ENCODE assay signal across 8 cellular contexts in the genomic region with DNA sequence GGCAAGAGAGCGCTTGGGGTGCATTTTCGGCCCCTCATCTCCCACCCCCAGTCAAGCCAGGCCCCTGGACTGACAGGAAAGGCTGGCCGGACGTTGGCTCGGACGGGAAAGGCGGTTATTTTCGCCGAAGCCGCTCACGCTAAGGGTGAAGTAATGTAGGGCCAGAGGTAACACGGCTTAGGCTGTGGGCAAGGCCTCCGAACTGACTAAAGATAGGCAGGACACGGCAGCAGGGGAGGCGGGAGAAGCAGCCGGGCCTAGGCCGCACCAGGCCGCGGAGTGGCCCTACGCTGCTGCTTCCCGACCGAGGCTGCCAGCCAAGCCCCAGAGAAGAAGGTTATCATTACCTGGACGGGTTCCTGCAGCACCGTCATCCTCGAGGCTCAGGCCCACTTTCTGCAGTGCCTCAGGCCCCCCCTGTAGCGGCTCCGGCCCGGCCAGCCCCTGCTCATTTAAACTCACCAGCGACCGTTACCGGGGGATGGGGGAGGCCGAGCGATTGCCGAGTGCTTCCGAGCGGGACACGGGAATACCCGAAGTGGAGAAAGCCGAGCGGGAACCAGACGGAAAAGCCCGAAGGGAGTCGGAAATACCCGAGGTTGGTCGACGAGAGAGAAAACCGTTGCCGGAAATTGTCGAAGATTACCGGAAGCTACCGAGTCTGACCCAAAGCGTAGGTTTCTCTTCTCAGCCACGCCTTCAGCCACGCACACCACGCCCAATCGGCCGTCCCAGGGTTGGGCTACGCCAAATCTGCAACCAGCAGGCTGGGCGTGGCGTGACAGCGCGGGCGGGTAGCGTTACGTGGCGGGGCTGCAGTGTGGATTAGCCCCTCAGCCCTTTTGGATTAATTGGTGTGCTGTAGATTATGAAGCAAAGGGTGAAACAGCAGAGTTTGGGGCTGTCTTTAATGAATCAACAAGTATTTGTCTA. TPM values are rescaled to one million over a fixed set of nuclear protein-coding genes. Genes with fewer than 3 reads are reported as not detected.
DNase-seq lines count a peak whose midpoint lies in the region; ATAC-seq and TF ChIP-seq lines count a peak whose summit lies in the region.

A gene with protein sequence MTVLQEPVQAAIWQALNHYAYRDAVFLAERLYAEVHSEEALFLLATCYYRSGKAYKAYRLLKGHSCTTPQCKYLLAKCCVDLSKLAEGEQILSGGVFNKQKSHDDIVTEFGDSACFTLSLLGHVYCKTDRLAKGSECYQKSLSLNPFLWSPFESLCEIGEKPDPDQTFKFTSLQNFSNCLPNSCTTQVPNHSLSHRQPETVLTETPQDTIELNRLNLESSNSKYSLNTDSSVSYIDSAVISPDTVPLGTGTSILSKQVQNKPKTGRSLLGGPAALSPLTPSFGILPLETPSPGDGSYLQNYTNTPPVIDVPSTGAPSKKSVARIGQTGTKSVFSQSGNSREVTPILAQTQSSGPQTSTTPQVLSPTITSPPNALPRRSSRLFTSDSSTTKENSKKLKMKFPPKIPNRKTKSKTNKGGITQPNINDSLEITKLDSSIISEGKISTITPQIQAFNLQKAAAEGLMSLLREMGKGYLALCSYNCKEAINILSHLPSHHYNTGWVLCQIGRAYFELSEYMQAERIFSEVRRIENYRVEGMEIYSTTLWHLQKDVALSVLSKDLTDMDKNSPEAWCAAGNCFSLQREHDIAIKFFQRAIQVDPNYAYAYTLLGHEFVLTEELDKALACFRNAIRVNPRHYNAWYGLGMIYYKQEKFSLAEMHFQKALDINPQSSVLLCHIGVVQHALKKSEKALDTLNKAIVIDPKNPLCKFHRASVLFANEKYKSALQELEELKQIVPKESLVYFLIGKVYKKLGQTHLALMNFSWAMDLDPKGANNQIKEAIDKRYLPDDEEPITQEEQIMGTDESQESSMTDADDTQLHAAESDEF (minus strand): TSS at position 497 of the 933 bp plus-strand sequence. CDS start 123 bp downstream, at position 374.

- H3K4me1 Mint-ChIP-seq in activated naive CD8-positive, alpha-beta T cell (ENCODE audit: low read depth) = peaks cover 42% of the 10 kb centered on the region

- CTCF ChIA-PET in GM10248 (lab: Yijun Ruan, JAX) = interaction anchor here (0.6 to 2.9 kb wide), 6 partner anchors 15 to 427 kb away, joined by 3 to 16 read pairs (median 4); no protein-coding TSS in a partner anchor

- H3K27me3 Mint-ChIP-seq in activated naive CD8-positive, alpha-beta T cell = no peaks in the 10 kb centered on the region

- ATAC-seq in HG02623 (IDR thresholded peaks at IDR 0.05; ENCODE audit: unreplicated experiment) = peak; percentile 89

- DNase-seq in GM10248 (ENCODE audit: extremely low spot score) (peak; percentile 98), NCI-H1105 (lab: John Stamatoyannopoulos, UW) (peak; percentile 98), SKM-1 treated with dmso at 0.1 percent for 144 hours (lab: John Stamatoyannopoulos, UW; ENCODE audit: unreplicated experiment) (peak; percentile 98), glomerular endothelial cell (ENCODE audit: extremely low read depth, low read depth, low spot score) (peak; percentile 99), occipital lobe (lab: John Stamatoyannopoulos, UW) (peak; percentile 93)

- no peaks in the 10 kb centered on the region for H3K9me3 Mint-ChIP-seq in activated naive CD8-positive, alpha-beta T cell (ENCODE audit: low read depth)

- no peak for TF ChIP-seq CTCF in GM10248 (IDR thresholded peaks at IDR 0.05; ENCODE audit: control extremely low read depth, extremely low read depth, low read depth, missing control alignments)

- peaks cover 4% of the 10 kb centered on the region for H3K36me3 Mint-ChIP-seq in activated naive CD8-positive, alpha-beta T cell

- H3K4me3 Mint-ChIP-seq in activated naive CD8-positive, alpha-beta T cell = peak within 1 kb of the TSS; percentile 95

- POLR2A ChIA-PET in GM10248 (lab: Yijun Ruan, JAX) = interaction anchor here (1.3 kb wide), 1 partner anchor 16 kb away, joined by 6 read pairs; no protein-coding TSS in a partner anchor

- peak within 1 kb of the TSS; percentile 88 for H3K27ac Mint-ChIP-seq in activated naive CD8-positive, alpha-beta T cell

- peak within 1 kb of the TSS; percentile 84 for H3K27ac ChIP-seq in temporal lobe (ENCODE audit: low read depth, low read length)

RNA-seq across cellular contexts. Expression of the gene that starts here (rescaled TPM):
- total RNA-seq in glomerular endothelial cell (74.9 and 80.3 TPM in 2 replicates), occipital lobe (168 TPM), temporal lobe (82.4 TPM)

Comparison
In these comparisons a context has a peak if more than half of its experiments do, and no peak if none do; other contexts are left out.
1. Peak in every context shown above with its lines: DNase-seq, ATAC-seq and H3K27ac ChIP-seq.